1 cellular context compared by ENCODE assay signal in genomic region chr15:84980196-84981053, GRCh38.
TF ChIP-seq lines count a peak whose summit lies in the region.

No MANE protein-coding gene starts in this region.

TF ChIP-seq in HepG2, 621 proteins besides CTCF, POLR2A, EP300 and RAD21 (continued from another document and continues in another):
- TF ChIP-seq ZNF232 (CRISPR knock-in tag; IDR thresholded peaks at IDR 0.05; ENCODE audit: borderline replicate concordance) (0 out of 2 replicates have a peak, but pooled peaks have one; percentile 22), RXRA (CRISPR knock-in tag; IDR thresholded peaks at IDR 0.05) (peak; percentile 75), NAIF1 (CRISPR knock-in tag; IDR thresholded peaks at IDR 0.05; ENCODE audit: borderline replicate concordance) (peak; percentile 91), ZBTB3 (CRISPR knock-in tag; IDR thresholded peaks at IDR 0.05; ENCODE audit: borderline replicate concordance, low read depth) (no peak; the same call in 1 of the 2 replicates), POLR2G (IDR thresholded peaks at IDR 0.05; ENCODE audit: low read depth, low read length) (peak; percentile 74), SMC3 (IDR thresholded peaks at IDR 0.05; ENCODE audit: low read length) (no peak), RFXAP (CRISPR knock-in tag; IDR thresholded peaks at IDR 0.05; ENCODE audit: borderline replicate concordance) (peak; percentile 29; the same call in 1 of the 2 replicates), SMAD3 (CRISPR knock-in tag; IDR thresholded peaks at IDR 0.05) (peak; percentile 49; the same call in 1 of the 2 replicates), SP5 (CRISPR knock-in tag; IDR thresholded peaks at IDR 0.05; ENCODE audit: borderline replicate concordance, low read depth) (peak; percentile 25; the same call in 1 of the 2 replicates), KDM4B (CRISPR knock-in tag; IDR thresholded peaks at IDR 0.05) (peak; percentile 47; the same call in 1 of the 2 replicates), ZNF225 (CRISPR knock-in tag; IDR thresholded peaks at IDR 0.05) (peak; percentile 77; the same call in 1 of the 2 replicates), CBX2 (IDR thresholded peaks at IDR 0.05; ENCODE audit: low read depth, low read length) (no peak), CBX2 (CRISPR knock-in tag; IDR thresholded peaks at IDR 0.05; ENCODE audit: low read depth) (no peak), ZNF746 (CRISPR knock-in tag; IDR thresholded peaks at IDR 0.05) (peak; percentile 80), LBX2 (CRISPR knock-in tag; IDR thresholded peaks at IDR 0.05; ENCODE audit: borderline replicate concordance) (peak; percentile 70), ZNF7 (CRISPR knock-in tag; IDR thresholded peaks at IDR 0.05) (no peak), PTBP1 (IDR thresholded peaks at IDR 0.05; ENCODE audit: low read depth, low read length, poor library complexity, severe bottlenecking) (no peak), ZBED4 (CRISPR knock-in tag; IDR thresholded peaks at IDR 0.05; ENCODE audit: borderline replicate concordance) (peak; percentile 79), SNAPC5 (CRISPR knock-in tag; IDR thresholded peaks at IDR 0.05; ENCODE audit: borderline replicate concordance) (no peak), BATF2 (CRISPR knock-in tag; IDR thresholded peaks at IDR 0.05) (peak; percentile 54; the same call in 1 of the 2 replicates), ATF2 (CRISPR knock-in tag; IDR thresholded peaks at IDR 0.05) (peak; percentile 41), CBFB (CRISPR knock-in tag; IDR thresholded peaks at IDR 0.05) (peak; percentile 78; the same call in 1 of the 2 replicates), GMEB1 (CRISPR knock-in tag; IDR thresholded peaks at IDR 0.05; ENCODE audit: borderline replicate concordance) (peak; percentile 47; the same call in 1 of the 2 replicates), ZNF331 (CRISPR knock-in tag; IDR thresholded peaks at IDR 0.05) (peak; percentile 66; the same call in 1 of the 2 replicates), ATF4 (CRISPR knock-in tag; IDR thresholded peaks at IDR 0.05) (peak in 1 of 2 experiments; percentile 53; a peak in 1 of 4 replicates), ZBTB34 (CRISPR knock-in tag; IDR thresholded peaks at IDR 0.05) (0 out of 2 replicates have a peak, but pooled peaks have one; percentile 40), ZNF724P (CRISPR knock-in tag; IDR thresholded peaks at IDR 0.05; ENCODE audit: borderline replicate concordance) (peak; percentile 68; the same call in 1 of the 2 replicates), ZNF710 (CRISPR knock-in tag; IDR thresholded peaks at IDR 0.05; ENCODE audit: borderline replicate concordance) (no peak; the same call in 1 of the 2 replicates), STAT5B (CRISPR knock-in tag; IDR thresholded peaks at IDR 0.05) (no peak), ZNF558 (CRISPR knock-in tag; IDR thresholded peaks at IDR 0.05; ENCODE audit: borderline replicate concordance) (peak; percentile 73; the same call in 1 of the 2 replicates), ZNF784 (CRISPR knock-in tag; IDR thresholded peaks at IDR 0.05; ENCODE audit: borderline replicate concordance) (peak; percentile 12; the same call in 1 of the 2 replicates), PAWR (CRISPR knock-in tag; IDR thresholded peaks at IDR 0.05; ENCODE audit: borderline replicate concordance) (no peak), FOXO4 (CRISPR knock-in tag; conservative IDR thresholded peaks at IDR 0.05) (no peak), RBM22 (optimal IDR thresholded peaks at IDR 0.05; ENCODE audit: low read length) (peak; percentile 7), ZNF264 (CRISPR knock-in tag; IDR thresholded peaks at IDR 0.05) (peak; percentile 37), ZIK1 (CRISPR knock-in tag; IDR thresholded peaks at IDR 0.05; ENCODE audit: borderline replicate concordance, low read depth) (peak; percentile 84; the same call in 1 of the 2 replicates), ZEB1 (IDR thresholded peaks at IDR 0.05; ENCODE audit: insufficient replicate concordance, low read depth) (peak; percentile 20), RBM39 (IDR thresholded peaks at IDR 0.05; ENCODE audit: low read depth, low read length, poor library complexity, severe bottlenecking) (no peak), ATRX (CRISPR knock-in tag; IDR thresholded peaks at IDR 0.05; ENCODE audit: borderline replicate concordance) (no peak), JDP2 (CRISPR knock-in tag; IDR thresholded peaks at IDR 0.05; ENCODE audit: borderline replicate concordance) (no peak; the same call in 1 of the 2 replicates), TRAFD1 (CRISPR knock-in tag; IDR thresholded peaks at IDR 0.05; ENCODE audit: borderline replicate concordance) (no peak), HNF4A (CRISPR knock-in tag; IDR thresholded peaks at IDR 0.05) (0 out of 2 replicates have a peak, but pooled peaks have one; percentile 41), ZNF709 (CRISPR knock-in tag; IDR thresholded peaks at IDR 0.05) (0 out of 2 replicates have a peak, but pooled peaks have one; percentile 56), ELF4 (CRISPR knock-in tag; IDR thresholded peaks at IDR 0.05; ENCODE audit: borderline replicate concordance) (peak; percentile 77)
